Comparison of ENCODE assay signal across 11 cellular contexts in genomic region chr6:163420315-163420667, GRCh38. TPM values are rescaled to one million over a fixed set of nuclear protein-coding genes. Genes with fewer than 3 reads are reported as not detected.
DNase-seq lines count a peak whose midpoint lies in the region; ATAC-seq and TF ChIP-seq lines count a peak whose summit lies in the region.
"Had no signal": no experiment of that assay in that cellular context is flagged by ENCODE, and none has a peak within 500 bp of the region (broad histone marks: within the 10 kb centered on the region; RNA-seq: fewer than 3 reads in every experiment).

No MANE protein-coding gene starts in this region.

- DNase-seq in mammary epithelial cell (no peak), ureter (ENCODE audit: low spot score) (no peak), nucleus accumbens (lab: John Stamatoyannopoulos, UW) (no peak)
- DNase-seq in stimulated activated naive CD4-positive, alpha-beta T cell (lab: John Stamatoyannopoulos, UW): no peak
- DNase-seq: activated CD4-positive, alpha-beta T cell treated with anti-CD3 and anti-CD28 coated beads, Interleukin-2, amount 50 U/mL, for 48 hours; NCI-H187 treated with DMSO at 0.1 percent for 48 hours; ovary had no signal

- H3K27me3 ChIP-seq in KMS-11 (ENCODE audit: insufficient read depth, low read depth) (no peaks in the 10 kb centered on the region), mammary epithelial cell (ENCODE audit: insufficient read depth, low read length) (no peaks in the 10 kb centered on the region), liver (ENCODE audit: control insufficient read depth in 4 of 4, insufficient read depth in 4 of 4, low read length in 3 of 4) (no peaks in the 10 kb centered on the region), subcutaneous abdominal adipose tissue (ENCODE audit: control insufficient read depth in 5 of 5, insufficient read depth in 4 of 5, low read length in 5 of 5) (no peaks in the 10 kb centered on the region)
- H3K27me3 ChIP-seq: ovary had no signal

- in situ Hi-C loops in mammary epithelial cell (cut with MboI; ENCODE audit: low sequenced_read_pairs in 2 of 2): no loop called here

- WGBS in mammary epithelial cell (ENCODE audit: low coverage, missing lambda C conversion rate): 21% methylated on average over 1 of the region's 1 CpG
- WGBS in liver: 28% methylated on average over 1 of the region's 1 CpG

- no TSS peak for BruUV-seq in mammary epithelial cell (replicated peaks; lab: Mats Ljungman, UMichigan)

- TF ChIP-seq CTCF in KMS-11 (conservative IDR thresholded peaks at IDR 0.05; ENCODE audit: low read depth, low read length): no peak
- TF ChIP-seq CTCF in mammary epithelial cell (conservative IDR thresholded peaks at IDR 0.05 in 1 of 2, IDR thresholded peaks at IDR 0.05 in 1 of 2; ENCODE audit: extremely low read depth in 1 of 2, insufficient read depth in 1 of 2, low read depth in 1 of 2, low read length in 2 of 2): no peak
- no peak for TF ChIP-seq CTCF in liver (IDR thresholded peaks at IDR 0.05; ENCODE audit: low read depth, low read length, missing input control)

- dilution Hi-C loops in mammary epithelial cell (cut with HindIII; ENCODE audit: low sequenced_read_pairs): no loop called here

- ATAC-seq in HG03045 (IDR thresholded peaks at IDR 0.05; ENCODE audit: unreplicated experiment): no peak

- intact Hi-C loops in mammary epithelial cell (cut with micrococcal nuclease): no loop called here

- CTCF ChIA-PET in mammary epithelial cell (lab: Charles Lee; ENCODE audit: low non-redundant PET): no interaction called here

- no peak overlapping the region for H3K4me3 ChIP-seq in KMS-11 (IDR thresholded peaks at IDR 0.05; ENCODE audit: insufficient read depth, low read depth, low read length)
- peak overlapping the region in 1 of 3 experiments; percentile 97 for H3K4me3 ChIP-seq in mammary epithelial cell (replicated peaks in 1 of 3; ENCODE audit: insufficient read depth in 1 of 3, low read depth in 2 of 3, low read length in 3 of 3)
- no peak overlapping the region for H3K4me3 ChIP-seq in liver (ENCODE audit: low read depth in 1 of 3, low read length in 3 of 3)
- H3K4me3 ChIP-seq in subcutaneous abdominal adipose tissue (ENCODE audit: low read depth in 1 of 5, low read length in 5 of 5): peak overlapping the region in 3 of 5 donors; percentile 10 to 43 (median 40)
- H3K4me3 ChIP-seq: ovary had no signal

- H2AFZ ChIP-seq in KMS-11 (ENCODE audit: low read depth): no peak overlapping the region
- peak overlapping the region; percentile 6 for H2AFZ ChIP-seq in mammary epithelial cell (ENCODE audit: low read depth, low read length)

- H3K9ac ChIP-seq in KMS-11 (no peak overlapping the region), mammary epithelial cell (ENCODE audit: insufficient read depth, low read length) (peak overlapping the region; percentile 65), liver (ENCODE audit: low read depth in 1 of 2, low read length in 2 of 2) (no peak overlapping the region), subcutaneous abdominal adipose tissue (ENCODE audit: low read length in 5 of 5) (peak overlapping the region; percentile 31 to 98 (median 44))

- no peaks in the 10 kb centered on the region for H3K9me3 ChIP-seq in mammary epithelial cell (replicated peaks; ENCODE audit: insufficient read depth, low read length)
- H3K9me3 ChIP-seq in liver (ENCODE audit: control insufficient read depth in 4 of 4, low read length in 3 of 4): no peaks in the 10 kb centered on the region
- H3K9me3 ChIP-seq in subcutaneous abdominal adipose tissue (ENCODE audit: control insufficient read depth in 5 of 5, low read length in 5 of 5): no peaks in the 10 kb centered on the region
- H3K9me3 ChIP-seq: ovary had no signal

- 0 out of 2 replicates have a peak overlapping the region, but pooled peaks have one; percentile 30 for H3K4me2 ChIP-seq in KMS-11
- H3K4me2 ChIP-seq in mammary epithelial cell (ENCODE audit: insufficient read depth, low read depth, low read length): peak overlapping the region; percentile 96

- no peak for TF ChIP-seq RAD21 in liver (IDR thresholded peaks at IDR 0.05)

- H3K27ac ChIP-seq in KMS-11 (no peak overlapping the region), mammary epithelial cell (ENCODE audit: insufficient read depth, low read depth, low read length) (peak overlapping the region; percentile 15), liver (ENCODE audit: low read depth in 1 of 2, low read length in 2 of 2) (peak overlapping the region; percentile 68 to 85), subcutaneous abdominal adipose tissue (ENCODE audit: low read depth, low read length) (peak overlapping the region; percentile 100)

- H3K36me3 ChIP-seq in KMS-11 (ENCODE audit: insufficient read depth) (no peaks in the 10 kb centered on the region), mammary epithelial cell (ENCODE audit: insufficient read depth, low read length) (peaks cover 2% of the 10 kb centered on the region), liver (ENCODE audit: control insufficient read depth in 4 of 4, insufficient read depth in 3 of 4, low read depth in 1 of 4, low read length in 3 of 4) (no peaks in the 10 kb centered on the region), subcutaneous abdominal adipose tissue (ENCODE audit: control insufficient read depth in 5 of 5, insufficient read depth in 5 of 5, low read length in 5 of 5) (no peaks in the 10 kb centered on the region)
- H3K36me3 ChIP-seq: ovary had no signal

- H4K20me1 ChIP-seq in KMS-11 (ENCODE audit: insufficient read depth) (peaks cover 51% of the 10 kb centered on the region), mammary epithelial cell (ENCODE audit: insufficient read depth, low read length) (no peaks in the 10 kb centered on the region)

- H3K4me1 ChIP-seq in KMS-11 (ENCODE audit: low read depth, poor library complexity, severe bottlenecking): peaks cover 40% of the 10 kb centered on the region
- peaks cover 5% of the 10 kb centered on the region for H3K4me1 ChIP-seq in mammary epithelial cell (ENCODE audit: insufficient read depth, low read length)
- peaks cover 9 to 51% (median 41%) of the 10 kb centered on the region in 4 donors for H3K4me1 ChIP-seq in liver (ENCODE audit: control insufficient read depth in 4 of 4, insufficient read depth in 4 of 4, low read length in 3 of 4)
- peaks cover 6 to 71% (median 62%) of the 10 kb centered on the region in 5 donors for H3K4me1 ChIP-seq in subcutaneous abdominal adipose tissue (ENCODE audit: control insufficient read depth in 5 of 5, insufficient read depth in 5 of 5, low read length in 5 of 5)

- peaks cover 99% of the 10 kb centered on the region for H3K79me2 ChIP-seq in KMS-11 (ENCODE audit: insufficient read depth, low read depth)
- H3K79me2 ChIP-seq in mammary epithelial cell (ENCODE audit: insufficient read depth, low read length): peaks cover 99% of the 10 kb centered on the region

TF ChIP-seq in liver, 16 proteins besides CTCF, POLR2A, EP300 and RAD21:
- TF ChIP-seq YY1 (IDR thresholded peaks at IDR 0.05) (no peak), NR2F2 (IDR thresholded peaks at IDR 0.05) (no peak), SP1 (IDR thresholded peaks at IDR 0.05) (no peak), TAF1 (conservative IDR thresholded peaks at IDR 0.05) (no peak), HNF4G (IDR thresholded peaks at IDR 0.05) (no peak), MAX (IDR thresholded peaks at IDR 0.05) (no peak), EGR1 (IDR thresholded peaks at IDR 0.05; ENCODE audit: low read depth in 2 of 2) (no peak), JUND (IDR thresholded peaks at IDR 0.05) (no peak), FOXA1 (IDR thresholded peaks at IDR 0.05) (no peak), ZBTB33 (IDR thresholded peaks at IDR 0.05) (no peak), FOXA2 (IDR thresholded peaks at IDR 0.05) (no peak)

RNA-seq across cellular contexts. Expression of gene QKI, which starts 5.8 kb away (rescaled TPM):
- total RNA-seq in mammary epithelial cell (10 to 100 TPM; 60.6 to 76.5 TPM), liver (10 to 100 TPM; 86.0 to 97.0 TPM), ureter (96.7 TPM)
- polyA plus RNA-seq in mammary epithelial cell (76.1 TPM), liver (10 to 100 TPM; 22.7 to 26.5 TPM)
- 117 TPM for polyA minus RNA-seq in mammary epithelial cell

Comparison
In these comparisons a context has a peak if more than half of its experiments do, and no peak if none do; other contexts are left out.
1. H3K4me3 ChIP-seq: peak in subcutaneous abdominal adipose tissue (3 of 5); none in KMS-11 (single experiment) and liver (0 of 3).
2. H3K9ac ChIP-seq: peak in mammary epithelial cell (single experiment) and subcutaneous abdominal adipose tissue (5 of 5); none in KMS-11 (single experiment) and liver (0 of 2).